In genomic region chr12:46499226-46499625, GRCh38 we compare ENCODE assay signal across 19 cellular contexts.
DNase-seq lines count a peak whose midpoint lies in the region; ATAC-seq and TF ChIP-seq lines count a peak whose summit lies in the region.
"Had no signal": no experiment of that assay in that cellular context is flagged by ENCODE, and none has a peak within 500 bp of the region (broad histone marks: within the 10 kb centered on the region; RNA-seq: fewer than 3 reads in every experiment).

No MANE protein-coding gene starts in this region.

- H4K20me1 ChIP-seq in MM.1S (ENCODE audit: insufficient read depth, low read length) = no peaks in the 10 kb centered on the region
- H4K20me1 ChIP-seq: BLaER1 treated with 17β-estradiol and CSF1 and Interleukin-3, amounts not matched to agents 10 nM and 100 nM had no signal

- TF ChIP-seq CTCF in MM.1S (IDR thresholded peaks at IDR 0.05; ENCODE audit: low read length) (no peak), osteocyte (IDR thresholded peaks at IDR 0.05) (no peak)

- 0 out of 2 replicates have a peak overlapping the region, but pooled peaks have one; percentile 16 for H3K4me2 ChIP-seq in MM.1S (ENCODE audit: low read depth, low read length)
- H3K4me2 ChIP-seq: BLaER1 treated with 17β-estradiol and CSF1 and Interleukin-3, amounts not matched to agents 10 nM and 100 nM; GM23338 had no signal

- peaks cover 18% of the 10 kb centered on the region for H3K4me1 Mint-ChIP-seq in osteocyte (ENCODE audit: unreplicated experiment)

- no peak for ATAC-seq in GM19463 (IDR thresholded peaks at IDR 0.05; ENCODE audit: unreplicated experiment)
- no peak for ATAC-seq in HG03378 (IDR thresholded peaks at IDR 0.05; ENCODE audit: unreplicated experiment)
- no peak for ATAC-seq in HG02981 (IDR thresholded peaks at IDR 0.05; ENCODE audit: unreplicated experiment)
- ATAC-seq: CD8-positive, alpha-beta T cell; GM23338 had no signal

- H3K9ac ChIP-seq in MM.1S (ENCODE audit: low read length) (no peak overlapping the region; the same call in 1 of the 2 replicates), adipocyte (ENCODE audit: low read length) (no peak overlapping the region)
- H3K9ac ChIP-seq: BLaER1 treated with 17β-estradiol and CSF1 and Interleukin-3, amounts not matched to agents 10 nM and 100 nM had no signal

- H3K4me1 ChIP-seq in MM.1S (ENCODE audit: low read length) (peaks cover 29% of the 10 kb centered on the region), adipocyte (ENCODE audit: control insufficient read depth, insufficient read depth, low read length) (peaks cover 5% of the 10 kb centered on the region)
- H3K4me1 ChIP-seq: BLaER1 treated with 17β-estradiol and CSF1 and Interleukin-3, amounts not matched to agents 10 nM and 100 nM had no signal

- no peak overlapping the region for H3K4me3 ChIP-seq in MM.1S (ENCODE audit: low read length)
- H3K4me3 ChIP-seq in adipocyte (ENCODE audit: low read length) = no peak overlapping the region
- H3K4me3 ChIP-seq: BLaER1 treated with 17β-estradiol and CSF1 and Interleukin-3, amounts not matched to agents 10 nM and 100 nM; GM12878; GM23338 had no signal

- H3K27ac Mint-ChIP-seq in osteocyte (ENCODE audit: unreplicated experiment) = peak overlapping the region; percentile 24
- H3K27ac Mint-ChIP-seq: B cell; CD8-positive, alpha-beta T cell; GM23338; IgD-negative memory B cell had no signal

- peak overlapping the region; percentile 95 for H3K27ac ChIP-seq in MM.1S (ENCODE audit: low read length)
- H3K27ac ChIP-seq: BLaER1 treated with 17β-estradiol and CSF1 and Interleukin-3, amounts not matched to agents 10 nM and 100 nM had no signal

- H3K36me3 ChIP-seq in MM.1S (replicated peaks; ENCODE audit: insufficient read depth, low read length) (no peaks in the 10 kb centered on the region), adipocyte (ENCODE audit: control insufficient read depth, insufficient read depth, low read length, severe bottlenecking) (no peaks in the 10 kb centered on the region)
- H3K36me3 ChIP-seq: BLaER1 treated with 17β-estradiol and CSF1 and Interleukin-3, amounts not matched to agents 10 nM and 100 nM had no signal

- peaks cover 16% of the 10 kb centered on the region for H3K36me3 Mint-ChIP-seq in osteocyte (ENCODE audit: unreplicated experiment)

- H3K27me3 Mint-ChIP-seq in osteocyte (ENCODE audit: unreplicated experiment) = no peaks in the 10 kb centered on the region
- H3K27me3 Mint-ChIP-seq: B cell, IgD-negative memory B cell had no signal

- H3K4me3 Mint-ChIP-seq in osteocyte (ENCODE audit: unreplicated experiment) = no peak overlapping the region
- H3K4me3 Mint-ChIP-seq: B cell; CD8-positive, alpha-beta T cell; GM23338; IgD-negative memory B cell had no signal

- H3K27me3 ChIP-seq in MM.1S (replicated peaks; ENCODE audit: insufficient read depth, low read length) (no peaks in the 10 kb centered on the region), adipocyte (replicated peaks; ENCODE audit: control insufficient read depth, insufficient read depth, low read length) (no peaks in the 10 kb centered on the region)
- H3K27me3 ChIP-seq: BLaER1 treated with 17β-estradiol and CSF1 and Interleukin-3, amounts not matched to agents 10 nM and 100 nM had no signal

- H3K9me2 ChIP-seq in MM.1S (replicated peaks; ENCODE audit: insufficient read depth, low read length) = no peaks in the 10 kb centered on the region

- peaks cover 4% of the 10 kb centered on the region; the same call in 1 of the 2 replicates for H3K9me3 ChIP-seq in MM.1S (replicated peaks; ENCODE audit: insufficient read depth, low read length)
- H3K9me3 ChIP-seq in adipocyte (ENCODE audit: control insufficient read depth, low read length) = peaks cover 25% of the 10 kb centered on the region

- H2AFZ ChIP-seq in MM.1S (ENCODE audit: low read length) = no peak overlapping the region
- H2AFZ ChIP-seq: GM23338 had no signal

- H3K79me2 ChIP-seq in MM.1S (ENCODE audit: low read length) = no peaks in the 10 kb centered on the region

- peaks cover 24% of the 10 kb centered on the region for H3F3A ChIP-seq in MM.1S (ENCODE audit: insufficient read depth, low read length)

- peak; percentile 34 for DNase-seq in EH (ENCODE audit: low read depth)
- no peak for DNase-seq in MM.1S
- DNase-seq in adipocyte (ENCODE audit: low read depth) = peak; percentile 30
- no peak for DNase-seq in osteocyte (ENCODE audit: extremely low spot score, unreplicated experiment)
- DNase-seq: 8988T; Calu3; CD8-positive, alpha-beta T cell; DMS79 treated with DMSO at 0.1 percent for 48 hours; EL; HCEC 1CT; KBM-7 had no signal

- peaks cover 28% of the 10 kb centered on the region for H3K9me3 Mint-ChIP-seq in osteocyte (ENCODE audit: unreplicated experiment)

Comparison
In these comparisons a context has a peak if more than half of its experiments do, and no peak if none do; other contexts are left out.
1. DNase-seq: peak in EH (single experiment) and adipocyte (single experiment); none in MM.1S (single experiment) and osteocyte (single experiment).